ENCODE assay signal across 14 cellular contexts in genomic region chr14:85420707-85421106, GRCh38.
DNase-seq lines count a peak whose midpoint lies in the region; ATAC-seq and TF ChIP-seq lines count a peak whose summit lies in the region.
"Had no signal": no experiment of that assay in that cellular context is flagged by ENCODE, and none has a peak within 500 bp of the region (broad histone marks: within the 10 kb centered on the region; RNA-seq: fewer than 3 reads in every experiment).

No MANE protein-coding gene starts in this region.

- H3K4me1 Mint-ChIP-seq in natural killer cell treated with Interleukin-12 subunit alpha and Interleukin-12 subunit beta and Interleukin-15 and Interleukin-18, amount 100 ng/mL, for 72 hours (ENCODE audit: low read depth in 2 of 2), result peaks cover 0 to 21% of the 10 kb centered on the region in 2 donors
- peaks cover 0 to 5% of the 10 kb centered on the region in 2 donors for H3K4me1 Mint-ChIP-seq in natural killer cell
- H3K4me1 Mint-ChIP-seq: CD8-positive, alpha-beta memory T cell had no signal

- no peaks in the 10 kb centered on the region for H3K79me2 ChIP-seq in hepatocyte

- H3K4me3 Mint-ChIP-seq in natural killer cell treated with Interleukin-12 subunit alpha and Interleukin-12 subunit beta and Interleukin-15 and Interleukin-18, amount 100 ng/mL, for 72 hours, result no peak overlapping the region
- no peak overlapping the region for H3K4me3 Mint-ChIP-seq in natural killer cell
- H3K4me3 Mint-ChIP-seq: CD8-positive, alpha-beta memory T cell had no signal

- no peaks in the 10 kb centered on the region for H3K27me3 Mint-ChIP-seq in natural killer cell treated with Interleukin-12 subunit alpha and Interleukin-12 subunit beta and Interleukin-15 and Interleukin-18, amount 100 ng/mL, for 72 hours
- no peaks in the 10 kb centered on the region for H3K27me3 Mint-ChIP-seq in natural killer cell (ENCODE audit: low read depth in 2 of 2)
- H3K27me3 Mint-ChIP-seq: CD8-positive, alpha-beta memory T cell had no signal

- H3K36me3 Mint-ChIP-seq in natural killer cell treated with Interleukin-12 subunit alpha and Interleukin-12 subunit beta and Interleukin-15 and Interleukin-18, amount 100 ng/mL, for 72 hours, result no peaks in the 10 kb centered on the region
- no peaks in the 10 kb centered on the region for H3K36me3 Mint-ChIP-seq in natural killer cell
- H3K36me3 Mint-ChIP-seq: CD8-positive, alpha-beta memory T cell had no signal

- no peak for TF ChIP-seq CTCF in natural killer cell (IDR thresholded peaks at IDR 0.05)
- no peak for TF ChIP-seq CTCF in epithelial cell of esophagus (IDR thresholded peaks at IDR 0.05; ENCODE audit: insufficient read depth, low read depth, low read length, missing control alignments)
- TF ChIP-seq CTCF in hepatocyte (IDR thresholded peaks at IDR 0.05; ENCODE audit: poor library complexity), result no peak

- no peaks in the 10 kb centered on the region for H3K27me3 ChIP-seq in hepatocyte
- H3K27me3 ChIP-seq: BLaER1 had no signal

- H3K9me3 Mint-ChIP-seq in natural killer cell treated with Interleukin-12 subunit alpha and Interleukin-12 subunit beta and Interleukin-15 and Interleukin-18, amount 100 ng/mL, for 72 hours, result no peaks in the 10 kb centered on the region
- H3K9me3 Mint-ChIP-seq in natural killer cell, result no peaks in the 10 kb centered on the region

- peak overlapping the region; percentile 53 to 92 for H3K27ac Mint-ChIP-seq in natural killer cell treated with Interleukin-12 subunit alpha and Interleukin-12 subunit beta and Interleukin-15 and Interleukin-18, amount 100 ng/mL, for 72 hours
- no peak overlapping the region for H3K27ac Mint-ChIP-seq in natural killer cell
- H3K27ac Mint-ChIP-seq: CD8-positive, alpha-beta memory T cell had no signal

- H3K4me2 ChIP-seq in hepatocyte, result no peak overlapping the region
- H3K4me2 ChIP-seq: BLaER1 had no signal

- 96% methylated on average over 5 of the region's 5 CpGs for WGBS in hepatocyte (ENCODE audit: low lambda C conversion rate, missing lambda C conversion rate)

- H3K9me2 ChIP-seq in hepatocyte (replicated peaks; ENCODE audit: insufficient read depth), result no peaks in the 10 kb centered on the region

- H3K9me3 ChIP-seq in hepatocyte (ENCODE audit: low read depth), result no peaks in the 10 kb centered on the region
- H3K9me3 ChIP-seq: BLaER1, Caco-2 had no signal

- H3K4me3 ChIP-seq in epithelial cell of esophagus (ENCODE audit: low read length), result no peak overlapping the region
- no peak overlapping the region for H3K4me3 ChIP-seq in hepatocyte
- H3K4me3 ChIP-seq: BLaER1 had no signal

- no peak for ATAC-seq in natural killer cell treated with Interleukin-12 subunit alpha and Interleukin-12 subunit beta and Interleukin-15 and Interleukin-18, amount 100 ng/mL, for 72 hours
- ATAC-seq in natural killer cell, result no peak
- ATAC-seq in GM19397 (IDR thresholded peaks at IDR 0.05; ENCODE audit: unreplicated experiment), result no peak
- ATAC-seq: HCT116 had no signal

- peak overlapping the region; percentile 63 for H3K27ac ChIP-seq in hepatocyte
- H3K27ac ChIP-seq: BLaER1 had no signal

- H2AFZ ChIP-seq in hepatocyte, result no peak overlapping the region

- H3K4me1 ChIP-seq in hepatocyte (ENCODE audit: insufficient read depth), result peaks cover 2% of the 10 kb centered on the region
- H3K4me1 ChIP-seq: Caco-2 had no signal

- intact Hi-C loops in natural killer cell (cut with micrococcal nuclease), result no loop called here

- H3K36me3 ChIP-seq in hepatocyte (replicated peaks; ENCODE audit: insufficient read depth, low read depth), result no peaks in the 10 kb centered on the region
- H3K36me3 ChIP-seq: BLaER1 had no signal

- no peaks in the 10 kb centered on the region for H4K20me1 ChIP-seq in hepatocyte (ENCODE audit: insufficient read depth, poor library complexity, severe bottlenecking)
- H4K20me1 ChIP-seq: BLaER1 had no signal

- no peak for DNase-seq in natural killer cell treated with Interleukin-12 subunit alpha and Interleukin-12 subunit beta and Interleukin-15 and Interleukin-18, amount 100 ng/mL, for 72 hours (ENCODE audit: low spot score)
- no peak for DNase-seq in natural killer cell
- peak; percentile 47 for DNase-seq in epithelial cell of esophagus (ENCODE audit: low read depth)
- DNase-seq in hepatocyte (ENCODE audit: low spot score), result no peak
- no peak for DNase-seq in T-helper 2 cell
- DNase-seq in stimulated activated CD4-positive, alpha-beta T cell treated with anti-CD3 and anti-CD28 coated beads, Interleukin-4, amount 100 ng/mL, for 24 hours, result no peak
- DNase-seq: 8988T; CD8-positive, alpha-beta memory T cell; DND-41; GDM1 had no signal

Comparison
In these comparisons a context has a peak if more than half of its experiments do, and no peak if none do; other contexts are left out.
1. H3K27ac Mint-ChIP-seq: peak in natural killer cell treated with Interleukin-12 subunit alpha and Interleukin-12 subunit beta and Interleukin-15 and Interleukin-18, amount 100 ng/mL, for 72 hours (2 of 2); none in natural killer cell (0 of 2).